In genomic region chr19:10603873-10604459, GRCh38 we compare ENCODE assay signal across 9 cellular contexts. TPM values are rescaled to one million over a fixed set of nuclear protein-coding genes. Genes with fewer than 3 reads are reported as not detected.
DNase-seq lines count a peak whose midpoint lies in the region; ATAC-seq and TF ChIP-seq lines count a peak whose summit lies in the region.
"Had no signal": no experiment of that assay in that cellular context is flagged by ENCODE, and none has a peak within 500 bp of the region (broad histone marks: within the 10 kb centered on the region; RNA-seq: fewer than 3 reads in every experiment).

No MANE protein-coding gene starts in this region.

- H3K27me3 Mint-ChIP-seq in IgD-negative memory B cell = no peaks in the 10 kb centered on the region
- no peaks in the 10 kb centered on the region for H3K27me3 Mint-ChIP-seq in activated T-cell treated with anti-CD3 and anti-CD28 coated beads, Interleukin-2, amount 50 U/mL, for 24 hours

- TF ChIP-seq EP300 in gastroesophageal sphincter (IDR thresholded peaks at IDR 0.05) = no peak

- H3K27ac ChIP-seq in gastroesophageal sphincter (peak overlapping the region; percentile 65 to 95 (median 92)), skeletal muscle tissue (ENCODE audit: low read depth, low read length) (peak overlapping the region; percentile 87)

- peak overlapping the region; percentile 89 to 91 (median 90) for H3K9ac ChIP-seq in skeletal muscle tissue (ENCODE audit: low read depth in 1 of 3, low read length in 3 of 3)

- H3K4me3 Mint-ChIP-seq in IgD-negative memory B cell = peak overlapping the region; percentile 87 to 97 (median 96)
- peak overlapping the region; percentile 95 for H3K4me3 Mint-ChIP-seq in activated T-cell treated with anti-CD3 and anti-CD28 coated beads, Interleukin-2, amount 50 U/mL, for 24 hours

- H3K4me3 ChIP-seq in GM12865 (ENCODE audit: low read depth, low read length) = peak overlapping the region; percentile 98
- peak overlapping the region in 1 of 2 donors; percentile 99 for H3K4me3 ChIP-seq in gastroesophageal sphincter
- H3K4me3 ChIP-seq in skeletal muscle tissue (ENCODE audit: low read length in 3 of 3) = peak overlapping the region; percentile 91 to 94 (median 92)
- H3K4me3 ChIP-seq in BE2C (ENCODE audit: low read depth, low read length) = no peak overlapping the region

- no peak for TF ChIP-seq CTCF in GM12865 (IDR thresholded peaks at IDR 0.05; ENCODE audit: insufficient read depth, low read depth, low read length, missing control alignments)
- TF ChIP-seq CTCF in gastroesophageal sphincter (IDR thresholded peaks at IDR 0.05) = no peak
- no peak for TF ChIP-seq CTCF in BE2C (IDR thresholded peaks at IDR 0.05; ENCODE audit: low read depth, low read length)

- peak overlapping the region; percentile 96 to 99 (median 99) for H3K27ac Mint-ChIP-seq in IgD-negative memory B cell
- peak overlapping the region; percentile 99 for H3K27ac Mint-ChIP-seq in activated T-cell treated with anti-CD3 and anti-CD28 coated beads, Interleukin-2, amount 50 U/mL, for 24 hours

- peaks cover 2% of the 10 kb centered on the region for H3K36me3 Mint-ChIP-seq in IgD-negative memory B cell
- H3K36me3 Mint-ChIP-seq in activated T-cell treated with anti-CD3 and anti-CD28 coated beads, Interleukin-2, amount 50 U/mL, for 24 hours (ENCODE audit: low read depth) = peaks cover 22% of the 10 kb centered on the region

- no peaks in the 10 kb centered on the region for H3K27me3 ChIP-seq in gastroesophageal sphincter
- H3K27me3 ChIP-seq in skeletal muscle tissue (ENCODE audit: control insufficient read depth in 3 of 3, insufficient read depth in 3 of 3, low read length in 3 of 3) = no peaks in the 10 kb centered on the region
- H3K27me3 ChIP-seq in BE2C = peaks cover 15% of the 10 kb centered on the region

- no peaks in the 10 kb centered on the region for H3K9me3 ChIP-seq in gastroesophageal sphincter
- H3K9me3 ChIP-seq in skeletal muscle tissue (ENCODE audit: control insufficient read depth in 3 of 3, low read length in 3 of 3) = no peaks in the 10 kb centered on the region
- H3K9me3 ChIP-seq in BE2C = no peaks in the 10 kb centered on the region

- DNase-seq in GM12865 (ENCODE audit: low read depth) (peak; percentile 79), NCI-H82 (lab: John Stamatoyannopoulos, UW) (no peak), BE2C (no peak)
- DNase-seq in activated T-cell treated with anti-CD3 and anti-CD28 coated beads, Interleukin-2, amount 50 U/mL, for 24 hours = no peak

- H3K4me1 Mint-ChIP-seq in IgD-negative memory B cell = peaks cover 16 to 21% (median 19%) of the 10 kb centered on the region in 3 donors
- peaks cover 26% of the 10 kb centered on the region for H3K4me1 Mint-ChIP-seq in activated T-cell treated with anti-CD3 and anti-CD28 coated beads, Interleukin-2, amount 50 U/mL, for 24 hours (ENCODE audit: low read depth)

- H3K4me1 ChIP-seq in gastroesophageal sphincter (peaks cover 0 to 32% (median 14%) of the 10 kb centered on the region in 3 donors), skeletal muscle tissue (ENCODE audit: control insufficient read depth in 3 of 3, insufficient read depth in 3 of 3, low read length in 3 of 3) (peaks cover 22 to 23% (median 22%) of the 10 kb centered on the region in 3 donors), BE2C (peaks cover 5% of the 10 kb centered on the region)

- TF ChIP-seq POLR2A in gastroesophageal sphincter (IDR thresholded peaks at IDR 0.05) = no peak

- no peaks in the 10 kb centered on the region for H3K9me3 Mint-ChIP-seq in IgD-negative memory B cell
- H3K9me3 Mint-ChIP-seq in activated T-cell treated with anti-CD3 and anti-CD28 coated beads, Interleukin-2, amount 50 U/mL, for 24 hours = no peaks in the 10 kb centered on the region

- WGBS in gastroesophageal sphincter (ENCODE audit: low coverage in 1 of 2), 2 donors = 41 to 42% methylated on average over 4 to 5 of the region's 9 CpGs

- no peaks in the 10 kb centered on the region for H3K36me3 ChIP-seq in gastroesophageal sphincter
- H3K36me3 ChIP-seq in skeletal muscle tissue (ENCODE audit: control insufficient read depth in 3 of 3, insufficient read depth in 3 of 3, low read length in 3 of 3) = no peaks in the 10 kb centered on the region
- no peaks in the 10 kb centered on the region for H3K36me3 ChIP-seq in BE2C

- ATAC-seq in gastroesophageal sphincter (no peak), GM21526 (IDR thresholded peaks at IDR 0.05; ENCODE audit: low FRiP score, unreplicated experiment) (no peak)

RNA-seq across cellular contexts. Expression of gene AP1M2, which starts 16.9 kb away (rescaled TPM):
- polyA plus RNA-seq in IgD-negative memory B cell = not detected
- total RNA-seq in gastroesophageal sphincter (10 to 100 TPM in 1 of 4 donors, not detected in 3; 13.2 TPM), skeletal muscle tissue (3.1 TPM)
- polyA plus RNA-seq in BE2C (2012; ENCODE audit: insufficient read depth, insufficient read length, low read depth) = not detected
- total RNA-seq: SK-MEL-5 had no signal

RNA-seq across cellular contexts. Expression of gene SLC44A2, which starts 21.4 kb away (rescaled TPM):
- polyA plus RNA-seq in IgD-negative memory B cell = 332 TPM
- total RNA-seq in gastroesophageal sphincter (10 to 100 TPM; 34.3 to 51.7 (median 41.5) TPM), skeletal muscle tissue (41.2 TPM)
- 5.8 TPM for polyA plus RNA-seq in BE2C (2012; ENCODE audit: insufficient read depth, insufficient read length, low read depth)

RNA-seq across cellular contexts. Expression of gene CDKN2D, which starts 35.2 kb away (rescaled TPM):
- polyA plus RNA-seq in IgD-negative memory B cell = 193 TPM
- total RNA-seq in gastroesophageal sphincter (10 to 100 TPM in 2 of 4 donors, 1 to 10 TPM in 2; 5.4 to 15.9 (median 10.6) TPM), skeletal muscle tissue (16.7 TPM)
- polyA plus RNA-seq in BE2C (2012; ENCODE audit: insufficient read depth, insufficient read length, low read depth) = 15.5 TPM

RNA-seq across cellular contexts. Expression of gene KRI1, which starts 38.2 kb away (rescaled TPM):
- polyA plus RNA-seq in IgD-negative memory B cell = 35.6 TPM
- total RNA-seq in gastroesophageal sphincter (10 to 100 TPM; 16.0 to 28.0 (median 20.1) TPM), skeletal muscle tissue (5.2 TPM)
- polyA plus RNA-seq in BE2C (2012; ENCODE audit: insufficient read depth, insufficient read length, low read depth) = 97.7 TPM

RNA-seq across cellular contexts. Expression of gene ILF3, which starts 50.2 kb away (rescaled TPM):
- 106 TPM for polyA plus RNA-seq in IgD-negative memory B cell
- total RNA-seq in gastroesophageal sphincter = 100 to 1,000 TPM in 3 of 4 donors, 10 to 100 TPM in 1; 67.2 to 128 (median 120) TPM
- total RNA-seq in skeletal muscle tissue = 69.4 TPM
- 341 TPM for polyA plus RNA-seq in BE2C (2012; ENCODE audit: insufficient read depth, insufficient read length, low read depth)
